9 cellular contexts compared by ENCODE assay signal in the genomic region with DNA sequence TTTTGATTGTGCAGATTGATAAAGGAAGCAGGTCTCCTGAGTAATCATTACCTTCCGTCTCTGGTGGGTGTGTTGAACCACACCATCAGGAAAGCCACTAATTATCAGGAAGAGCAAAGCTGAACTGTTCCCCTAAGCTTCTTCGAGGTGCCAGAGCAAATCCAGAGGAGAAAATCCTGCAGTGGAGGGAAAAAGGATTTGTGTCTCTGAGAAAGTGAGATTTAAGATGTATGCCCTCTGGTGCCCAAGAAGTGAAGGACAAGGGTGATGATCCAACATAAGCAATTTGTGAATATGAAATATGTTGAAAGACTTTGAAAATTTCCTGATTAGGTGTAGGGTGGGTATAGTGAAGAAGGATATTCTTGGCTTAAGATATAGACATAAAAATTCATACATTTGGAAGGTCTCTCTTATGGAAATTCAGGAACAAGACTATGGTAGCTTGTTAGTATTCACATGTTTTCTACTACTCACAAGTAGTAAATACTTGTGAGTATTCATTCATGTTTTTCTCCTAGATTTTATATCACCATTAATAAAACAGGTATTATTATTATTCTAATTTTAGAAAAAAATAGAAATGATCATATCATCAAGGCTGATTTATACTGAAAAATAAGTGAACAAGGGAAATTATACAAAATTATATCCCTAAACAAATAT. TPM values are rescaled to one million over a fixed set of nuclear protein-coding genes. Genes with fewer than 3 reads are reported as not detected.
DNase-seq lines count a peak whose midpoint lies in the region; ATAC-seq, FAIRE-seq and TF ChIP-seq lines count a peak whose summit lies in the region.
"Had no signal": no experiment of that assay in that cellular context is flagged by ENCODE, and none has a peak within 500 bp of the region (broad histone marks: within the 10 kb centered on the region; RNA-seq: fewer than 3 reads in every experiment).

No MANE protein-coding gene starts in this region.

- H3F3A ChIP-seq in GM23338 (replicated peaks; ENCODE audit: low read depth) = no peaks in the 10 kb centered on the region

- H3K79me2 ChIP-seq in GM23338 (replicated peaks; ENCODE audit: insufficient read depth) = no peaks in the 10 kb centered on the region

- H3K27ac ChIP-seq in GM23338 (ENCODE audit: low read depth) = no peak overlapping the region
- H3K27ac ChIP-seq in WERI-Rb-1 = no peak overlapping the region

- peak; percentile 80 for TF ChIP-seq CTCF in D721Med (IDR thresholded peaks at IDR 0.05; ENCODE audit: insufficient read depth, missing control alignments)
- TF ChIP-seq CTCF in GM23338 (conservative IDR thresholded peaks at IDR 0.05; ENCODE audit: low read depth in 2 of 2) = peak; percentile 81 to 88
- peak; percentile 47 for TF ChIP-seq CTCF in WERI-Rb-1 (IDR thresholded peaks at IDR 0.05; ENCODE audit: low read depth, low read length)
- TF ChIP-seq CTCF in fibroblast of villous mesenchyme (IDR thresholded peaks at IDR 0.05; ENCODE audit: insufficient read depth, low read depth, low read length) = peak; percentile 75
- peak; percentile 88 for TF ChIP-seq CTCF in neural crest cell (conservative IDR thresholded peaks at IDR 0.05)

- no peaks in the 10 kb centered on the region for H3K27me3 Mint-ChIP-seq in GM23338 (ENCODE audit: insufficient read depth, low read depth, poor library complexity)
- H3K27me3 Mint-ChIP-seq in neural crest cell (ENCODE audit: low read depth) = no peaks in the 10 kb centered on the region

- H3K27ac Mint-ChIP-seq in GM23338 (no peak overlapping the region), neural crest cell (ENCODE audit: unreplicated experiment) (no peak overlapping the region)
- H3K27ac Mint-ChIP-seq: T-helper 1 cell treated with Interleukin-12 subunit alpha and Interleukin-12 subunit beta and Interleukin-4 antibody, amounts not matched to agents 30 μg/mL and 1 μg/mL, for 36 hours had no signal

- H3K4me3 Mint-ChIP-seq in GM23338 (no peak overlapping the region), neural crest cell (no peak overlapping the region)
- H3K4me3 Mint-ChIP-seq: T-helper 1 cell treated with Interleukin-12 subunit alpha and Interleukin-12 subunit beta and Interleukin-4 antibody, amounts not matched to agents 30 μg/mL and 1 μg/mL, for 36 hours had no signal

- DNase-seq in D721Med (ENCODE audit: insufficient read length, low spot score) (peak; percentile 28), GM23338 (ENCODE audit: low spot score) (peak; percentile 85), NCI-H2107 (lab: John Stamatoyannopoulos, UW) (peak; percentile 48), WERI-Rb-1 (peak; percentile 58), fibroblast of villous mesenchyme (ENCODE audit: low read depth) (peak; percentile 86), neural crest cell (ENCODE audit: low read depth, low spot score) (peak; percentile 48), T-helper 9 cell (no peak)

- H3K4me1 ChIP-seq in GM23338 (ENCODE audit: insufficient read depth) = no peaks in the 10 kb centered on the region

- H2AFZ ChIP-seq in GM23338 = peak overlapping the region; percentile 15; the same call in 1 of the 2 replicates

- peaks cover 29% of the 10 kb centered on the region for H3K9me3 Mint-ChIP-seq in GM23338
- H3K9me3 Mint-ChIP-seq in neural crest cell = peaks cover 10% of the 10 kb centered on the region

- peak; percentile 88 for FAIRE-seq in D721Med (lab: Jason Lieb, UNC)

- no peaks in the 10 kb centered on the region for H4K20me1 ChIP-seq in GM23338 (replicated peaks; ENCODE audit: insufficient read depth)

- H3K36me3 Mint-ChIP-seq in GM23338 (ENCODE audit: low read depth) (peaks cover 16% of the 10 kb centered on the region; the same call in 2 of the 3 replicates), neural crest cell (ENCODE audit: low read depth) (peaks cover under 1% of the 10 kb centered on the region)

- peaks cover 4% of the 10 kb centered on the region; the same call in 2 of the 3 replicates for H3K4me1 Mint-ChIP-seq in GM23338
- H3K4me1 Mint-ChIP-seq in neural crest cell = peaks cover 3% of the 10 kb centered on the region

- H3K9me2 ChIP-seq in GM23338 (ENCODE audit: insufficient read depth) = no peaks in the 10 kb centered on the region

- H3K9me3 ChIP-seq in WERI-Rb-1 (ENCODE audit: severe bottlenecking) = no peaks in the 10 kb centered on the region

- no peak overlapping the region for H3K4me2 ChIP-seq in GM23338

- no peak overlapping the region for H3K4me3 ChIP-seq in GM23338
- no peak overlapping the region for H3K4me3 ChIP-seq in WERI-Rb-1 (ENCODE audit: low read depth, low read length)
- no peak overlapping the region for H3K4me3 ChIP-seq in fibroblast of villous mesenchyme (ENCODE audit: low read depth, low read length)

- H3K36me3 ChIP-seq in GM23338 (ENCODE audit: insufficient read depth) = peaks cover 4% of the 10 kb centered on the region
- H3K36me3 ChIP-seq in WERI-Rb-1 = no peaks in the 10 kb centered on the region

- ATAC-seq in GM23338 (peak; percentile 82), GM19035 (IDR thresholded peaks at IDR 0.05; ENCODE audit: unreplicated experiment) (no peak)

- no peaks in the 10 kb centered on the region for H3K27me3 ChIP-seq in GM23338 (ENCODE audit: insufficient read depth)
- H3K27me3 ChIP-seq in WERI-Rb-1 (ENCODE audit: insufficient read depth, low read depth, severe bottlenecking) = no peaks in the 10 kb centered on the region

TF ChIP-seq in GM23338, 12 proteins besides CTCF, POLR2A, EP300 and RAD21 (continues in another document):
- TF ChIP-seq STAT1 (IDR thresholded peaks at IDR 0.05; ENCODE audit: unreplicated experiment) (no peak), EZH2phosphoT487 (IDR thresholded peaks at IDR 0.05; ENCODE audit: unreplicated experiment) (no peak), POLR2AphosphoS5 (IDR thresholded peaks at IDR 0.05; ENCODE audit: low read depth) (no peak), ZNF114 (CRISPR knock-in tag; IDR thresholded peaks at IDR 0.05) (no peak), EZH2 (IDR thresholded peaks at IDR 0.05; ENCODE audit: low read depth, unreplicated experiment) (no peak), ZNF331 (CRISPR knock-in tag; IDR thresholded peaks at IDR 0.05; ENCODE audit: low read depth) (no peak)
- TF ChIP-seq, protein P1, sequence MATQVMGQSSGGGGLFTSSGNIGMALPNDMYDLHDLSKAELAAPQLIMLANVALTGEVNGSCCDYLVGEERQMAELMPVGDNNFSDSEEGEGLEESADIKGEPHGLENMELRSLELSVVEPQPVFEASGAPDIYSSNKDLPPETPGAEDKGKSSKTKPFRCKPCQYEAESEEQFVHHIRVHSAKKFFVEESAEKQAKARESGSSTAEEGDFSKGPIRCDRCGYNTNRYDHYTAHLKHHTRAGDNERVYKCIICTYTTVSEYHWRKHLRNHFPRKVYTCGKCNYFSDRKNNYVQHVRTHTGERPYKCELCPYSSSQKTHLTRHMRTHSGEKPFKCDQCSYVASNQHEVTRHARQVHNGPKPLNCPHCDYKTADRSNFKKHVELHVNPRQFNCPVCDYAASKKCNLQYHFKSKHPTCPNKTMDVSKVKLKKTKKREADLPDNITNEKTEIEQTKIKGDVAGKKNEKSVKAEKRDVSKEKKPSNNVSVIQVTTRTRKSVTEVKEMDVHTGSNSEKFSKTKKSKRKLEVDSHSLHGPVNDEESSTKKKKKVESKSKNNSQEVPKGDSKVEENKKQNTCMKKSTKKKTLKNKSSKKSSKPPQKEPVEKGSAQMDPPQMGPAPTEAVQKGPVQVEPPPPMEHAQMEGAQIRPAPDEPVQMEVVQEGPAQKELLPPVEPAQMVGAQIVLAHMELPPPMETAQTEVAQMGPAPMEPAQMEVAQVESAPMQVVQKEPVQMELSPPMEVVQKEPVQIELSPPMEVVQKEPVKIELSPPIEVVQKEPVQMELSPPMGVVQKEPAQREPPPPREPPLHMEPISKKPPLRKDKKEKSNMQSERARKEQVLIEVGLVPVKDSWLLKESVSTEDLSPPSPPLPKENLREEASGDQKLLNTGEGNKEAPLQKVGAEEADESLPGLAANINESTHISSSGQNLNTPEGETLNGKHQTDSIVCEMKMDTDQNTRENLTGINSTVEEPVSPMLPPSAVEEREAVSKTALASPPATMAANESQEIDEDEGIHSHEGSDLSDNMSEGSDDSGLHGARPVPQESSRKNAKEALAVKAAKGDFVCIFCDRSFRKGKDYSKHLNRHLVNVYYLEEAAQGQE (IDR thresholded peaks at IDR 0.05; ENCODE audit: unreplicated experiment) = no peak

RNA-seq across cellular contexts. Expression of gene COMMD2, which starts 34.8 kb away (rescaled TPM):
- total RNA-seq in GM23338 (2014; rRNA removed; shearing (Covaris generic)) = 55.5 and 55.8 TPM in 2 replicates
- polyA plus RNA-seq in GM23338 (2016; fragmentation: Nextera tagmentation; extraction: Ambion mirVana) = 54.9 and 61.1 TPM in 2 replicates
- total RNA-seq in fibroblast of villous mesenchyme (28.3 and 34.5 TPM in 2 replicates), neural crest cell (56.8 and 57.6 TPM in 2 replicates)

RNA-seq across cellular contexts. Expression of gene WWTR1, which starts 59.7 kb away (rescaled TPM):
- total RNA-seq in GM23338 (2014; rRNA removed; shearing (Covaris generic)) = 26.2 and 31.1 TPM in 2 replicates
- polyA plus RNA-seq in GM23338 (2016; fragmentation: Nextera tagmentation; extraction: Ambion mirVana) = 21.0 and 25.1 TPM in 2 replicates
- total RNA-seq in fibroblast of villous mesenchyme = 37.6 and 47.7 TPM in 2 replicates
- 34.5 and 35.6 TPM in 2 replicates for total RNA-seq in neural crest cell
